8 cellular contexts compared by ENCODE assay signal in the genomic region with DNA sequence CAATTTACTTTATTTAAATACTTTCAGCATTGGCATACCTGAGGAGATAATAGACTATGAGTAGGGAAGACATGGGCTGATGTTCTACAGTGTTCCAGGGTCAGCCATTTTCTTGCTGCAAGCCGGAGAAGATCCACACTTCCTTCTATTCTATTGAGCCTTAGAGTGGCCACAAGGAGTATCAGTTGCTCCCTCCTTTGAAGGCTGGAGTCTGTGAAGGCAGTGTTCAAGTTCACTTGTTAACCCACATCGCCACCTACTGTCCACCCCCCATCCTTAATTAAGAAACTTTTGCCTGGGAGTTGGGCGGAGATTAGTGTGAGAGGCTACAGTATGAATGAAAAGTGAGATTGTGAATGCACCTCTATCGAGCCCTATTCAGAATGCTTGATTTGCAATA.
DNase-seq lines count a peak whose midpoint lies in the region; ATAC-seq and TF ChIP-seq lines count a peak whose summit lies in the region.

No MANE protein-coding gene starts in this region.

- no peaks in the 10 kb centered on the region for H4K20me1 ChIP-seq in hepatocyte (ENCODE audit: insufficient read depth, poor library complexity, severe bottlenecking)

- POLR2A ChIA-PET in A673 (lab: Charles Lee; ENCODE audit: low non-redundant PET) = no interaction called here
- POLR2A ChIA-PET in activated CD4-positive, alpha-beta memory T cell treated with anti-CD3 and anti-CD28 coated beads, Interleukin-2, amount 10 ng/mL, durations not matched to agents 7 days and 5 days (lab: Charles Lee) = no interaction called here

- no peaks in the 10 kb centered on the region for H3K9me3 Mint-ChIP-seq in activated CD4-positive, alpha-beta memory T cell treated with anti-CD3 and anti-CD28 coated beads, Interleukin-2, amount 10 ng/mL, durations not matched to agents 7 days and 5 days

- H3K9me2 ChIP-seq in hepatocyte (replicated peaks; ENCODE audit: insufficient read depth) = no peaks in the 10 kb centered on the region

- H3K4me1 ChIP-seq in A673 (ENCODE audit: insufficient read depth, low read length, poor library complexity, severe bottlenecking) = no peaks in the 10 kb centered on the region
- no peaks in the 10 kb centered on the region for H3K4me1 ChIP-seq in hepatocyte (ENCODE audit: insufficient read depth)
- no peaks in the 10 kb centered on the region for H3K4me1 ChIP-seq in testis

- no TSS peak for BruUV-seq in A673 (replicated peaks; lab: Mats Ljungman, UMichigan)

- H3K4me3 ChIP-seq in A673 (ENCODE audit: low read depth, low read length, poor library complexity, severe bottlenecking) (no peak overlapping the region), hepatocyte (no peak overlapping the region), testis (no peak overlapping the region)

- TF ChIP-seq POLR2A in testis (IDR thresholded peaks at IDR 0.05) = no peak

- intact Hi-C loops in A673 (cut with micrococcal nuclease; ENCODE audit: unreplicated experiment) (loop anchor here (5.0 kb wide), 1 partner anchor 389 kb away; no protein-coding TSS in a partner anchor), testis (cut with DNase I; ENCODE audit: low total_unique reads) (no loop called here)

- H3K27me3 ChIP-seq in A673 (replicated peaks; ENCODE audit: insufficient read depth, low read depth, low read length, poor library complexity) = peaks cover 54% of the 10 kb centered on the region
- peaks cover 17% of the 10 kb centered on the region for H3K27me3 ChIP-seq in hepatocyte
- H3K27me3 ChIP-seq in testis = no peaks in the 10 kb centered on the region

- ATAC-seq in HG03159 (IDR thresholded peaks at IDR 0.05; ENCODE audit: unreplicated experiment) (peak; percentile 68), HG03095 (IDR thresholded peaks at IDR 0.05; ENCODE audit: unreplicated experiment) (no peak)

- no peaks in the 10 kb centered on the region for H3K36me3 ChIP-seq in A673 (ENCODE audit: insufficient read depth, low read length, poor library complexity, severe bottlenecking)
- H3K36me3 ChIP-seq in hepatocyte (replicated peaks; ENCODE audit: insufficient read depth, low read depth) = no peaks in the 10 kb centered on the region
- H3K36me3 ChIP-seq in testis (ENCODE audit: low read depth, missing control alignments) = no peaks in the 10 kb centered on the region

- CTCF ChIA-PET in A673 (lab: Charles Lee) = no interaction called here
- CTCF ChIA-PET in activated CD4-positive, alpha-beta memory T cell treated with anti-CD3 and anti-CD28 coated beads, Interleukin-2, amount 10 ng/mL, durations not matched to agents 7 days and 5 days (lab: Charles Lee) = no interaction called here

- no peaks in the 10 kb centered on the region for H3K36me3 Mint-ChIP-seq in activated CD4-positive, alpha-beta memory T cell treated with anti-CD3 and anti-CD28 coated beads, Interleukin-2, amount 10 ng/mL, durations not matched to agents 7 days and 5 days (ENCODE audit: low read depth)

- H3K27ac Mint-ChIP-seq in activated CD4-positive, alpha-beta memory T cell treated with anti-CD3 and anti-CD28 coated beads, Interleukin-2, amount 10 ng/mL, durations not matched to agents 7 days and 5 days = no peak overlapping the region

- no peaks in the 10 kb centered on the region for H3K9me3 ChIP-seq in A673 (ENCODE audit: low read depth, low read length, poor library complexity, severe bottlenecking)
- H3K9me3 ChIP-seq in hepatocyte (ENCODE audit: low read depth) = no peaks in the 10 kb centered on the region
- H3K9me3 ChIP-seq in testis = no peaks in the 10 kb centered on the region

- H3K79me2 ChIP-seq in hepatocyte = no peaks in the 10 kb centered on the region

- WGBS in hepatocyte (ENCODE audit: low lambda C conversion rate, missing lambda C conversion rate) = 12% methylated on average over 4 of the region's 4 CpGs
- 45 to 53% methylated on average over 4 of the region's 4 CpGs for WGBS in testis, 2 donors

- H3K4me3 Mint-ChIP-seq in activated CD4-positive, alpha-beta memory T cell treated with anti-CD3 and anti-CD28 coated beads, Interleukin-2, amount 10 ng/mL, durations not matched to agents 7 days and 5 days = no peak overlapping the region

- H3K4me1 Mint-ChIP-seq in activated CD4-positive, alpha-beta memory T cell treated with anti-CD3 and anti-CD28 coated beads, Interleukin-2, amount 10 ng/mL, durations not matched to agents 7 days and 5 days = no peaks in the 10 kb centered on the region

- DNase-seq in A673 (ENCODE audit: low spot score) = peak; percentile 81
- DNase-seq in NCI-H2171 treated with DMSO at 0.1 percent for 48 hours (lab: John Stamatoyannopoulos, UW) = peak; percentile 86
- peak; percentile 25 for DNase-seq in activated CD4-positive, alpha-beta memory T cell treated with anti-CD3 and anti-CD28 coated beads, Interleukin-2, amount 10 ng/mL, durations not matched to agents 7 days and 5 days
- peak; percentile 72 for DNase-seq in hepatocyte (ENCODE audit: low spot score)
- DNase-seq in testis = peak; percentile 85

- peaks cover 4% of the 10 kb centered on the region for H3K27me3 Mint-ChIP-seq in activated CD4-positive, alpha-beta memory T cell treated with anti-CD3 and anti-CD28 coated beads, Interleukin-2, amount 10 ng/mL, durations not matched to agents 7 days and 5 days

- no peak overlapping the region for H2AFZ ChIP-seq in hepatocyte

- H3K27ac ChIP-seq in A673 (ENCODE audit: low read depth, low read length, poor library complexity, severe bottlenecking) (no peak overlapping the region), hepatocyte (no peak overlapping the region), testis (no peak overlapping the region)

- peak; percentile 66 for TF ChIP-seq CTCF in A673 (conservative IDR thresholded peaks at IDR 0.05; ENCODE audit: low read depth, low read length)
- peak; percentile 64 for TF ChIP-seq CTCF in GM12873 (IDR thresholded peaks at IDR 0.05; ENCODE audit: insufficient read depth, low read depth, low read length, missing control alignments)
- TF ChIP-seq CTCF in hepatocyte (IDR thresholded peaks at IDR 0.05; ENCODE audit: poor library complexity) = peak; percentile 56
- peak in 2 of 3 experiments; percentile 29 to 55 for TF ChIP-seq CTCF in testis (IDR thresholded peaks at IDR 0.05)

- no peak overlapping the region for H3K4me2 ChIP-seq in hepatocyte

Comparison
In these comparisons a context has a peak if more than half of its experiments do, and no peak if none do; other contexts are left out.
1. DNase-seq: peak in every context shown above with its lines; median percentile 86 in NCI-H2171 treated with DMSO at 0.1 percent for 48 hours; 85 in testis; 81 in A673; 72 in hepatocyte; 25 in activated CD4-positive, alpha-beta memory T cell treated with anti-CD3 and anti-CD28 coated beads, Interleukin-2, amount 10 ng/mL, durations not matched to agents 7 days and 5 days.